Comparison of ENCODE assay signal across 8 cellular contexts in the genomic region with DNA sequence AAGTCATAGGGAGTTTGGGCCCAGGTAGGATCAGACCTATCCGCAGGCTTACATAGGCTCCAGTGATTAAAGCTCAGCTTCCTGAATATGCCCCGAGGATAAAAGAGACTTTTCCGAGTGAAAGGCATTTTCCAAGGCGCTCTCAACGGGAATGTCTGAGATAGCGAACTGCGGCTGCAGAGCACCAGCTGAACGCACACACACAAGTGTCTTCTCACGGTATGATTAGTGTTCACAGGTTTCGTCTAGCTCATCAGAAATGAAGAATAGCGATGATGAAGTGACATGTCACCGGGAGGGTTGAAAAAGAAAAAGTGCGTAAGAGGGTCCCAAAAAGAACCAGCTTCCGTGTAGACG. TPM values are rescaled to one million over a fixed set of nuclear protein-coding genes. Genes with fewer than 3 reads are reported as not detected.
A peak's percentile ranks its signal among the peaks of the same experiment; 100 is the strongest.
DNase-seq lines count a peak whose midpoint lies in the region; ATAC-seq and TF ChIP-seq lines count a peak whose summit lies in the region.

No MANE protein-coding gene starts in this region.

- H3K36me3 Mint-ChIP-seq in HFFc6 (ENCODE audit: low read depth) = no peaks in the 10 kb centered on the region

- in situ Hi-C loops in Panc1 (cut with HindIII; ENCODE audit: low pct_unique_long_range_greater_than_20kb, low sequenced_read_pairs) = no loop called here

- DNase-seq in HFFc6 = peak; percentile 19
- no peak for DNase-seq in Panc1 (ENCODE audit: low read depth, low spot score)
- no peak for DNase-seq in esophagus muscularis mucosa (ENCODE audit: extremely low spot score)
- no peak for DNase-seq in osteoblast (ENCODE audit: insufficient read length, low spot score, missing footprints)
- DNase-seq in SIG-M5 treated with dmso at 0.1 percent for 504 hours (lab: John Stamatoyannopoulos, UW; ENCODE audit: unreplicated experiment) = no peak
- no peak for DNase-seq in glomerular visceral epithelial cell (ENCODE audit: extremely low spot score)
- DNase-seq in hypothalamus (lab: John Stamatoyannopoulos, UW) = no peak

- H3K27ac Mint-ChIP-seq in HFFc6 = peak overlapping the region; percentile 75

- no peaks in the 10 kb centered on the region for H3K9me3 Mint-ChIP-seq in HFFc6

- H2AFZ ChIP-seq in osteoblast (ENCODE audit: low read length) = peak overlapping the region; percentile 98

- POLR2A ChIA-PET in Panc1 (lab: Charles Lee) = no interaction called here

- H3K4me1 Mint-ChIP-seq in HFFc6 (ENCODE audit: low read depth) = peaks cover 44% of the 10 kb centered on the region

- H3K4me3 ChIP-seq in Panc1 (ENCODE audit: low read depth in 2 of 2, low read length in 2 of 2) = peak overlapping the region; percentile 62 to 75
- peak overlapping the region; percentile 62 to 84 (median 70) for H3K4me3 ChIP-seq in esophagus muscularis mucosa
- peak overlapping the region; percentile 93 for H3K4me3 ChIP-seq in osteoblast (ENCODE audit: insufficient read depth, low read length)

- no peak for TF ChIP-seq EP300 in esophagus muscularis mucosa (IDR thresholded peaks at IDR 0.05)

- intact Hi-C loops in Panc1 (cut with micrococcal nuclease; ENCODE audit: unreplicated experiment) = loop anchor here (2.0 to 10.0 kb wide), 2 partner anchors 212 to 616 kb away; no protein-coding TSS in a partner anchor
- intact Hi-C loops in esophagus muscularis mucosa (cut with DNase I) = loop anchor here (5.0 kb wide), 1 partner anchor 209 kb away; no protein-coding TSS in a partner anchor

- ATAC-seq in GM18517 (IDR thresholded peaks at IDR 0.05; ENCODE audit: unreplicated experiment) (peak; percentile 29), Panc1 (peak; percentile 26)

- 0% methylated on average over 14 of the region's 15 CpGs for WGBS in esophagus muscularis mucosa

- H3K4me3 Mint-ChIP-seq in HFFc6 = peak overlapping the region; percentile 94

- TF ChIP-seq POLR2A in esophagus muscularis mucosa (IDR thresholded peaks at IDR 0.05; ENCODE audit: low read depth) = no peak

- H3K79me2 ChIP-seq in osteoblast (ENCODE audit: insufficient read depth, low read length) = no peaks in the 10 kb centered on the region

- no peak overlapping the region; the same call in 1 of the 2 replicates for H3K27ac ChIP-seq in Panc1 (ENCODE audit: low read length)
- peak overlapping the region in 3 of 4 donors; percentile 59 to 67 (median 66) for H3K27ac ChIP-seq in esophagus muscularis mucosa (replicated peaks in 1 of 4)
- H3K27ac ChIP-seq in osteoblast (ENCODE audit: low read depth, low read length) = peak overlapping the region; percentile 68

- peaks cover 9% of the 10 kb centered on the region; the same call in 1 of the 2 replicates for H3K4me1 ChIP-seq in Panc1 (ENCODE audit: control insufficient read depth, insufficient read depth, low read length)
- peaks cover 9 to 32% (median 26%) of the 10 kb centered on the region in 4 donors for H3K4me1 ChIP-seq in esophagus muscularis mucosa
- peaks cover 24% of the 10 kb centered on the region for H3K4me1 ChIP-seq in osteoblast (ENCODE audit: insufficient read depth, low read length)

- no TSS peak for BruUV-seq in Panc1 (replicated peaks; lab: Mats Ljungman, UMichigan)

- H3K27me3 Mint-ChIP-seq in HFFc6 (ENCODE audit: insufficient read depth) = no peaks in the 10 kb centered on the region; the same call in none of the 2 replicates

- H3K27me3 ChIP-seq in Panc1 (ENCODE audit: control insufficient read depth, insufficient read depth, low read length) (peaks cover 2% of the 10 kb centered on the region; the same call in 1 of the 2 replicates), esophagus muscularis mucosa (peaks cover 0 to 23% (median 0%) of the 10 kb centered on the region in 4 donors), osteoblast (ENCODE audit: insufficient read depth, low read length) (no peaks in the 10 kb centered on the region)

- H3K9me3 ChIP-seq in Panc1 (ENCODE audit: control insufficient read depth, insufficient read depth, low read depth, low read length) (no peaks in the 10 kb centered on the region), esophagus muscularis mucosa (no peaks in the 10 kb centered on the region), osteoblast (ENCODE audit: low read depth, low read length) (no peaks in the 10 kb centered on the region)

- H4K20me1 ChIP-seq in osteoblast (ENCODE audit: insufficient read depth, low read length) = no peaks in the 10 kb centered on the region

- TF ChIP-seq CTCF in HFFc6 (IDR thresholded peaks at IDR 0.05) (no peak), Panc1 (IDR thresholded peaks at IDR 0.05) (no peak), esophagus muscularis mucosa (IDR thresholded peaks at IDR 0.05) (no peak), osteoblast (IDR thresholded peaks at IDR 0.05; ENCODE audit: extremely low read depth, low read depth, low read length) (no peak)

- H3K36me3 ChIP-seq in Panc1 (ENCODE audit: control insufficient read depth, insufficient read depth, low read length) (no peaks in the 10 kb centered on the region; the same call in 1 of the 2 replicates), esophagus muscularis mucosa (no peaks in the 10 kb centered on the region), osteoblast (ENCODE audit: insufficient read depth, low read length) (no peaks in the 10 kb centered on the region)

- H3K4me2 ChIP-seq in osteoblast (ENCODE audit: insufficient read depth, low read length) = peak overlapping the region; percentile 99

- CTCF ChIA-PET in Panc1 (lab: Charles Lee) = interaction anchor here (0.7 to 1.6 kb wide), 3 partner anchors 13 to 212 kb away, joined by 3 to 5 read pairs (median 4); no protein-coding TSS in a partner anchor

RNA-seq across cellular contexts. Expression of gene CARMIL1, which starts 0.6 kb away (rescaled TPM):
- 10 to 100 TPM; 12.2 to 15.6 (median 13.7) TPM for total RNA-seq in HFFc6 (2021; fragmentation: NEBNext Ultra II Directional; extraction: Animal tissue kit (Norgen Biotek cat#: 25700))
- total RNA-seq in Panc1 (2021; ENCODE audit: unreplicated experiment) = 4.0 TPM
- 0.93 TPM for polyA plus RNA-seq in Panc1 (2012; ENCODE audit: insufficient read length)
- 10 to 100 TPM in 3 of 4 donors, 1 to 10 TPM in 1; 10.0 to 12.1 (median 11.1) TPM for total RNA-seq in esophagus muscularis mucosa
- 24.5 and 25.7 TPM in 2 replicates for total RNA-seq in osteoblast
